Comparison of ENCODE assay signal across 11 cellular contexts in genomic region chr1:54804471-54805132, GRCh38. TPM values are rescaled to one million over a fixed set of nuclear protein-coding genes. Genes with fewer than 3 reads are reported as not detected.
DNase-seq lines count a peak whose midpoint lies in the region; ATAC-seq and TF ChIP-seq lines count a peak whose summit lies in the region.
"Had no signal": no experiment of that assay in that cellular context is flagged by ENCODE, and none has a peak within 500 bp of the region (broad histone marks: within the 10 kb centered on the region; RNA-seq: fewer than 3 reads in every experiment).

No MANE protein-coding gene starts in this region.

- TF ChIP-seq CTCF in heart left ventricle (IDR thresholded peaks at IDR 0.05) (no peak), fibroblast of mammary gland (conservative IDR thresholded peaks at IDR 0.05; ENCODE audit: control insufficient read depth, insufficient read depth, low read depth, low read length) (no peak)

- WGBS in heart left ventricle, 4 donors: 68 to 90% (median 82%) methylated on average over 5 to 6 of the region's 6 CpGs
- 87% methylated on average over 6 of the region's 6 CpGs for WGBS in right cardiac atrium

- ATAC-seq in heart left ventricle: no peak
- ATAC-seq in GM19035 (IDR thresholded peaks at IDR 0.05; ENCODE audit: unreplicated experiment): no peak
- ATAC-seq in right cardiac atrium: no peak

- H3K27ac ChIP-seq in heart left ventricle (no peak overlapping the region), right cardiac atrium (ENCODE audit: low read length) (no peak overlapping the region)
- H3K27ac ChIP-seq: vagina had no signal

- no peaks in the 10 kb centered on the region for H3K36me3 ChIP-seq in heart left ventricle
- H3K36me3 ChIP-seq: vagina had no signal

- H3K9me3 ChIP-seq in heart left ventricle: no peaks in the 10 kb centered on the region
- no peaks in the 10 kb centered on the region for H3K9me3 ChIP-seq in right cardiac atrium (ENCODE audit: control insufficient read depth, low read length)
- H3K9me3 ChIP-seq: vagina had no signal

- H3K4me1 ChIP-seq in heart left ventricle (peaks cover 0 to 15% (median 5%) of the 10 kb centered on the region in 12 donors), right cardiac atrium (ENCODE audit: control insufficient read depth, insufficient read depth, low read length) (no peaks in the 10 kb centered on the region)

- H3K27me3 ChIP-seq in heart left ventricle: peaks cover 0 to 44% (median 19%) of the 10 kb centered on the region in 9 donors
- H3K27me3 ChIP-seq in right cardiac atrium (ENCODE audit: control insufficient read depth, insufficient read depth): no peaks in the 10 kb centered on the region
- H3K27me3 ChIP-seq: vagina had no signal

- H3K4me3 ChIP-seq in heart left ventricle (no peak overlapping the region), fibroblast of mammary gland (ENCODE audit: control insufficient read depth, low read depth, low read length) (no peak overlapping the region), right cardiac atrium (ENCODE audit: low read length) (no peak overlapping the region)
- H3K4me3 ChIP-seq: vagina had no signal

- DNase-seq in cardiac septum (ENCODE audit: low spot score): peak; percentile 53
- DNase-seq in heart left ventricle: no peak
- DNase-seq in activated CD4-positive, CD25-positive, alpha-beta regulatory T cell treated with anti-CD3 and anti-CD28 coated beads, Interleukin-2, amount 50 U/mL, for 72 hours: peak; percentile 29
- DNase-seq in fibroblast of mammary gland (ENCODE audit: low read depth): peak; percentile 34
- DNase-seq in stromal cell of bone marrow (ENCODE audit: low read depth): peak; percentile 18
- no peak for DNase-seq in NCI-H2171 (lab: John Stamatoyannopoulos, UW)
- no peak for DNase-seq in right cardiac atrium
- DNase-seq: NCI-H526 treated with DMSO at 0.1 percent for 48 hours had no signal

- intact Hi-C loops in cardiac septum (cut with DNase I) (loop anchor here (10.0 kb wide), 1 partner anchor 310 kb away; no protein-coding TSS in a partner anchor), heart left ventricle (cut with DNase I) (loop anchor here in 5 of 10 donors (5.0 to 10.0 kb wide), 4 partner anchors 132 to 737 kb away; no protein-coding TSS in a partner anchor), right cardiac atrium (cut with DNase I) (loop anchor here in 3 of 4 donors (10.0 kb wide), 3 partner anchors 310 to 930 kb away; no protein-coding TSS in a partner anchor)

- no peak for TF ChIP-seq POLR2A in heart left ventricle (IDR thresholded peaks at IDR 0.05)

RNA-seq across cellular contexts. Expression of gene TTC22, which starts 3.5 kb away (rescaled TPM):
- total RNA-seq in cardiac septum: 0.08 TPM
- total RNA-seq in heart left ventricle: 1 to 10 TPM in 1 of 9 donors, under 1 TPM in 6, not detected in 2; 0.12 to 2.5 (median 0.29) TPM
- under 1 TPM; 0.06 to 0.19 TPM for polyA plus RNA-seq in heart left ventricle
- under 1 TPM in 3 of 4 donors, not detected in 1; 0.06 to 0.17 (median 0.09) TPM for total RNA-seq in right cardiac atrium
- 0.05 TPM for polyA plus RNA-seq in right cardiac atrium
- total RNA-seq: neural crest cell had no signal

RNA-seq across cellular contexts. Expression of gene PARS2, which starts 40.3 kb away (rescaled TPM):
- total RNA-seq in cardiac septum (3.8 TPM), heart left ventricle (1 to 10 TPM; 4.5 to 7.7 (median 5.3) TPM), right cardiac atrium (1 to 10 TPM; 2.9 to 3.7 (median 3.3) TPM)
- polyA plus RNA-seq in heart left ventricle (1 to 10 TPM; 1.7 to 4.5 TPM), right cardiac atrium (2.0 TPM)

Comparison
In these comparisons a context has a peak if more than half of its experiments do, and no peak if none do; other contexts are left out.
1. DNase-seq: peak in cardiac septum (single experiment), activated CD4-positive, CD25-positive, alpha-beta regulatory T cell treated with anti-CD3 and anti-CD28 coated beads, Interleukin-2, amount 50 U/mL, for 72 hours (single experiment), fibroblast of mammary gland (single experiment) and stromal cell of bone marrow (single experiment); none in heart left ventricle (0 of 5), NCI-H2171 (single experiment) and right cardiac atrium (0 of 3).